17 cellular contexts compared by ENCODE assay signal in genomic region chr9:135320331-135320730, GRCh38.
DNase-seq lines count a peak whose midpoint lies in the region; ATAC-seq and TF ChIP-seq lines count a peak whose summit lies in the region.
"Had no signal": no experiment of that assay in that cellular context is flagged by ENCODE, and none has a peak within 500 bp of the region (broad histone marks: within the 10 kb centered on the region; RNA-seq: fewer than 3 reads in every experiment).

No MANE protein-coding gene starts in this region.

- H3K4me3 Mint-ChIP-seq in activated CD8-positive, alpha-beta T cell treated with anti-CD3 and anti-CD28 coated beads, Interleukin-2, amount 10 ng/mL, durations not matched to agents 7 days and 5 days = no peak overlapping the region
- no peak overlapping the region for H3K4me3 Mint-ChIP-seq in activated CD8-positive, alpha-beta T cell treated with anti-CD3 and anti-CD28 coated beads for 36 hours
- no peak overlapping the region; the same call in 2 of the 3 replicates for H3K4me3 Mint-ChIP-seq in GM23338
- H3K4me3 Mint-ChIP-seq: CD14-positive monocyte; CD8-positive, alpha-beta T cell had no signal

- H3K4me1 ChIP-seq in GM23338 (ENCODE audit: insufficient read depth) = peaks cover 14% of the 10 kb centered on the region
- H3K4me1 ChIP-seq: HAP-1 had no signal

- H3K27me3 ChIP-seq in GM23338 (ENCODE audit: insufficient read depth) = no peaks in the 10 kb centered on the region

- POLR2A ChIA-PET in activated CD8-positive, alpha-beta T cell treated with anti-CD3 and anti-CD28 coated beads, Interleukin-2, amount 10 ng/mL, durations not matched to agents 7 days and 5 days (lab: Charles Lee) = no interaction called here
- POLR2A ChIA-PET in activated CD8-positive, alpha-beta T cell treated with anti-CD3 and anti-CD28 coated beads for 36 hours (lab: Charles Lee) = no interaction called here

- H3K27ac ChIP-seq in GM23338 (ENCODE audit: low read depth) (no peak overlapping the region), coronary artery (no peak overlapping the region)
- H3K27ac ChIP-seq: 22Rv1, GM23248 had no signal

- no peaks in the 10 kb centered on the region for H3K36me3 ChIP-seq in GM23338 (ENCODE audit: insufficient read depth)
- H3K36me3 ChIP-seq: HAP-1 had no signal

- H3K4me2 ChIP-seq in GM23338 = no peak overlapping the region; the same call in 1 of the 2 replicates

- DNase-seq in activated CD8-positive, alpha-beta T cell treated with anti-CD3 and anti-CD28 coated beads, Interleukin-2, amount 10 ng/mL, durations not matched to agents 7 days and 5 days = peak; percentile 10
- DNase-seq in activated CD8-positive, alpha-beta T cell treated with anti-CD3 and anti-CD28 coated beads for 36 hours = no peak
- DNase-seq in GM23338 (ENCODE audit: low spot score) (no peak), coronary artery (ENCODE audit: low spot score) (peak; percentile 55), left lobe of liver (ENCODE audit: low spot score) (peak; percentile 11), NCI-H748 treated with DMSO at 0.1 percent for 48 hours (lab: John Stamatoyannopoulos, UW) (no peak), DMS53 (lab: John Stamatoyannopoulos, UW) (no peak)
- no peak for DNase-seq in stimulated activated CD4-positive, alpha-beta T cell treated with anti-CD3 and anti-CD28 coated beads, Interleukin-4, amount 100 ng/mL, for 24 hours
- DNase-seq: COR-L47, DMS153, DND-41, GDM1, GM23248 had no signal

- H3F3A ChIP-seq in GM23338 (replicated peaks; ENCODE audit: low read depth) = no peaks in the 10 kb centered on the region

- no peaks in the 10 kb centered on the region for H3K4me1 Mint-ChIP-seq in activated CD8-positive, alpha-beta T cell treated with anti-CD3 and anti-CD28 coated beads, Interleukin-2, amount 10 ng/mL, durations not matched to agents 7 days and 5 days (ENCODE audit: low read depth)
- no peaks in the 10 kb centered on the region for H3K4me1 Mint-ChIP-seq in activated CD8-positive, alpha-beta T cell treated with anti-CD3 and anti-CD28 coated beads for 36 hours (ENCODE audit: low read depth)
- H3K4me1 Mint-ChIP-seq in GM23338 = peaks cover 18% of the 10 kb centered on the region
- H3K4me1 Mint-ChIP-seq: CD14-positive monocyte had no signal

- no peak for TF ChIP-seq CTCF in activated CD8-positive, alpha-beta T cell treated with anti-CD3 and anti-CD28 coated beads for 36 hours (IDR thresholded peaks at IDR 0.05)
- TF ChIP-seq CTCF in GM23338 (conservative IDR thresholded peaks at IDR 0.05; ENCODE audit: low read depth in 2 of 2) (no peak), coronary artery (IDR thresholded peaks at IDR 0.05) (no peak)

- H3K36me3 Mint-ChIP-seq in activated CD8-positive, alpha-beta T cell treated with anti-CD3 and anti-CD28 coated beads, Interleukin-2, amount 10 ng/mL, durations not matched to agents 7 days and 5 days (ENCODE audit: low read depth) = no peaks in the 10 kb centered on the region
- H3K36me3 Mint-ChIP-seq in activated CD8-positive, alpha-beta T cell treated with anti-CD3 and anti-CD28 coated beads for 36 hours (ENCODE audit: low read depth) = no peaks in the 10 kb centered on the region
- H3K36me3 Mint-ChIP-seq in GM23338 (ENCODE audit: low read depth) = no peaks in the 10 kb centered on the region
- H3K36me3 Mint-ChIP-seq: CD14-positive monocyte; CD8-positive, alpha-beta T cell had no signal

- ATAC-seq in activated CD8-positive, alpha-beta T cell treated with anti-CD3 and anti-CD28 coated beads, Interleukin-2, amount 10 ng/mL, durations not matched to agents 7 days and 5 days = no peak
- ATAC-seq in activated CD8-positive, alpha-beta T cell treated with anti-CD3 and anti-CD28 coated beads for 36 hours = no peak
- ATAC-seq in GM23338 (no peak), left lobe of liver (no peak)
- ATAC-seq: CD8-positive, alpha-beta T cell had no signal

- H3K27me3 Mint-ChIP-seq in activated CD8-positive, alpha-beta T cell treated with anti-CD3 and anti-CD28 coated beads, Interleukin-2, amount 10 ng/mL, durations not matched to agents 7 days and 5 days (ENCODE audit: low read depth) = no peaks in the 10 kb centered on the region
- H3K27me3 Mint-ChIP-seq in activated CD8-positive, alpha-beta T cell treated with anti-CD3 and anti-CD28 coated beads for 36 hours = no peaks in the 10 kb centered on the region
- H3K27me3 Mint-ChIP-seq in GM23338 (ENCODE audit: insufficient read depth, low read depth, poor library complexity) = peaks cover 8% of the 10 kb centered on the region

- no peaks in the 10 kb centered on the region for H3K9me3 Mint-ChIP-seq in activated CD8-positive, alpha-beta T cell treated with anti-CD3 and anti-CD28 coated beads, Interleukin-2, amount 10 ng/mL, durations not matched to agents 7 days and 5 days (ENCODE audit: insufficient read depth)
- no peaks in the 10 kb centered on the region for H3K9me3 Mint-ChIP-seq in activated CD8-positive, alpha-beta T cell treated with anti-CD3 and anti-CD28 coated beads for 36 hours
- H3K9me3 Mint-ChIP-seq in GM23338 = no peaks in the 10 kb centered on the region
- H3K9me3 Mint-ChIP-seq: CD8-positive, alpha-beta T cell had no signal

- CTCF ChIA-PET in activated CD8-positive, alpha-beta T cell treated with anti-CD3 and anti-CD28 coated beads, Interleukin-2, amount 10 ng/mL, durations not matched to agents 7 days and 5 days (lab: Charles Lee) = no interaction called here
- CTCF ChIA-PET in activated CD8-positive, alpha-beta T cell treated with anti-CD3 and anti-CD28 coated beads for 36 hours (lab: Charles Lee) = no interaction called here

- H4K20me1 ChIP-seq in GM23338 (replicated peaks; ENCODE audit: insufficient read depth) = no peaks in the 10 kb centered on the region

- H3K9me2 ChIP-seq in GM23338 (ENCODE audit: insufficient read depth) = no peaks in the 10 kb centered on the region

- no peak overlapping the region for H3K27ac Mint-ChIP-seq in activated CD8-positive, alpha-beta T cell treated with anti-CD3 and anti-CD28 coated beads, Interleukin-2, amount 10 ng/mL, durations not matched to agents 7 days and 5 days
- H3K27ac Mint-ChIP-seq in activated CD8-positive, alpha-beta T cell treated with anti-CD3 and anti-CD28 coated beads for 36 hours = no peak overlapping the region
- peak overlapping the region; percentile 34; the same call in 1 of the 2 replicates for H3K27ac Mint-ChIP-seq in GM23338
- H3K27ac Mint-ChIP-seq: CD14-positive monocyte; CD8-positive, alpha-beta T cell had no signal

- H3K4me3 ChIP-seq in GM23338 = no peak overlapping the region
- no peak overlapping the region for H3K4me3 ChIP-seq in coronary artery
- H3K4me3 ChIP-seq: GM23248, HAP-1 had no signal

- H3K79me2 ChIP-seq in GM23338 (replicated peaks; ENCODE audit: insufficient read depth) = no peaks in the 10 kb centered on the region

- intact Hi-C loops in activated CD8-positive, alpha-beta T cell treated with anti-CD3 and anti-CD28 coated beads for 36 hours (cut with micrococcal nuclease) = no loop called here

- no peak overlapping the region for H2AFZ ChIP-seq in GM23338
- H2AFZ ChIP-seq: GM23248 had no signal

TF ChIP-seq in GM23338, 12 proteins besides CTCF, POLR2A, EP300 and RAD21 (continues in another document):
- TF ChIP-seq STAT1 (IDR thresholded peaks at IDR 0.05; ENCODE audit: unreplicated experiment) = no peak
- no peak for TF ChIP-seq ZNF114 (CRISPR knock-in tag; IDR thresholded peaks at IDR 0.05)
- no peak for TF ChIP-seq ZNF331 (CRISPR knock-in tag; IDR thresholded peaks at IDR 0.05; ENCODE audit: low read depth)
- TF ChIP-seq, protein P1, sequence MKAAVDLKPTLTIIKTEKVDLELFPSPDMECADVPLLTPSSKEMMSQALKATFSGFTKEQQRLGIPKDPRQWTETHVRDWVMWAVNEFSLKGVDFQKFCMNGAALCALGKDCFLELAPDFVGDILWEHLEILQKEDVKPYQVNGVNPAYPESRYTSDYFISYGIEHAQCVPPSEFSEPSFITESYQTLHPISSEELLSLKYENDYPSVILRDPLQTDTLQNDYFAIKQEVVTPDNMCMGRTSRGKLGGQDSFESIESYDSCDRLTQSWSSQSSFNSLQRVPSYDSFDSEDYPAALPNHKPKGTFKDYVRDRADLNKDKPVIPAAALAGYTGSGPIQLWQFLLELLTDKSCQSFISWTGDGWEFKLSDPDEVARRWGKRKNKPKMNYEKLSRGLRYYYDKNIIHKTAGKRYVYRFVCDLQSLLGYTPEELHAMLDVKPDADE (IDR thresholded peaks at IDR 0.05) = no peak
- no peak for TF ChIP-seq NANOG (IDR thresholded peaks at IDR 0.05; ENCODE audit: borderline replicate concordance)

Comparison
In these comparisons a context has a peak if more than half of its experiments do, and no peak if none do; other contexts are left out.
1. DNase-seq: peak in activated CD8-positive, alpha-beta T cell treated with anti-CD3 and anti-CD28 coated beads, Interleukin-2, amount 10 ng/mL, durations not matched to agents 7 days and 5 days (single experiment), coronary artery (single experiment) and left lobe of liver (single experiment); none in activated CD8-positive, alpha-beta T cell treated with anti-CD3 and anti-CD28 coated beads for 36 hours (single experiment), GM23338 (single experiment), NCI-H748 treated with DMSO at 0.1 percent for 48 hours (single experiment), DMS53 (single experiment) and stimulated activated CD4-positive, alpha-beta T cell treated with anti-CD3 and anti-CD28 coated beads, Interleukin-4, amount 100 ng/mL, for 24 hours (single experiment).